30 cellular contexts compared by ENCODE assay signal in genomic region chr13:38399540-38399939, GRCh38.
"Had no signal": no experiment of that assay in that cellular context is flagged by ENCODE, and none has a peak within 500 bp of the region (broad histone marks: within the 10 kb centered on the region; RNA-seq: fewer than 3 reads in every experiment).

No MANE protein-coding gene starts in this region.

- ATAC-seq: activated CD4-positive, CD25-positive, alpha-beta regulatory T cell treated with anti-CD3 and anti-CD28 coated beads, Interleukin-2, amount 50 U/mL, for 24 hours; effector memory CD8-positive, alpha-beta T cell; T-helper 17 cell had no signal

- DNase-seq: activated CD4-positive, alpha-beta memory T cell treated with anti-CD3 and anti-CD28 coated beads, Interleukin-2, amount 10 ng/mL, durations not matched to agents 7 days and 5 days; activated CD4-positive, alpha-beta T cell treated with anti-CD3 and anti-CD28 coated beads, Interleukin-2, amount 10 ng/mL, durations not matched to agents 24 days and 14 days; activated CD8-positive, alpha-beta memory T cell treated with anti-CD3 and anti-CD28 coated beads, Interleukin-2, amount 50 U/mL, for 48 hours; activated gamma-delta T cell; activated naive CD4-positive, alpha-beta T cell treated with anti-CD3 and anti-CD28 coated beads, Interleukin-2, amount 10 ng/mL, durations not matched to agents 7 days and 5 days; activated naive CD8-positive, alpha-beta T cell treated with anti-CD3 and anti-CD28 coated beads, Interleukin-2, amount 10 ng/mL, durations not matched to agents 7 days and 5 days; activated T-cell treated with anti-CD3 and anti-CD28 coated beads, Interleukin-2, amount 50 U/mL, for 24 hours; cerebellar nuclear complex; dorsolateral prefrontal cortex; effector memory CD8-positive, alpha-beta T cell; erythroblast; head of caudate nucleus; hypothalamus; immature natural killer cell; kidney glomerular epithelial cell; left lung; nucleus accumbens; pancreas; stimulated activated CD4-positive, alpha-beta T cell treated with anti-CD3 and anti-CD28 coated beads, Interleukin-2, amount 100 ng/mL, for 48 hours; stimulated activated naive CD4-positive, alpha-beta T cell treated with Interleukin-2 at 50 U/mL for 16 hours; T-helper 17 cell; T1000; WERI-Rb-1 had no signal

- H3K4me3 ChIP-seq: ascending aorta, cardiac muscle cell, coronary artery, dorsolateral prefrontal cortex, left lung, lung, pancreas, right atrium auricular region, tibial nerve had no signal
